In the genomic region with DNA sequence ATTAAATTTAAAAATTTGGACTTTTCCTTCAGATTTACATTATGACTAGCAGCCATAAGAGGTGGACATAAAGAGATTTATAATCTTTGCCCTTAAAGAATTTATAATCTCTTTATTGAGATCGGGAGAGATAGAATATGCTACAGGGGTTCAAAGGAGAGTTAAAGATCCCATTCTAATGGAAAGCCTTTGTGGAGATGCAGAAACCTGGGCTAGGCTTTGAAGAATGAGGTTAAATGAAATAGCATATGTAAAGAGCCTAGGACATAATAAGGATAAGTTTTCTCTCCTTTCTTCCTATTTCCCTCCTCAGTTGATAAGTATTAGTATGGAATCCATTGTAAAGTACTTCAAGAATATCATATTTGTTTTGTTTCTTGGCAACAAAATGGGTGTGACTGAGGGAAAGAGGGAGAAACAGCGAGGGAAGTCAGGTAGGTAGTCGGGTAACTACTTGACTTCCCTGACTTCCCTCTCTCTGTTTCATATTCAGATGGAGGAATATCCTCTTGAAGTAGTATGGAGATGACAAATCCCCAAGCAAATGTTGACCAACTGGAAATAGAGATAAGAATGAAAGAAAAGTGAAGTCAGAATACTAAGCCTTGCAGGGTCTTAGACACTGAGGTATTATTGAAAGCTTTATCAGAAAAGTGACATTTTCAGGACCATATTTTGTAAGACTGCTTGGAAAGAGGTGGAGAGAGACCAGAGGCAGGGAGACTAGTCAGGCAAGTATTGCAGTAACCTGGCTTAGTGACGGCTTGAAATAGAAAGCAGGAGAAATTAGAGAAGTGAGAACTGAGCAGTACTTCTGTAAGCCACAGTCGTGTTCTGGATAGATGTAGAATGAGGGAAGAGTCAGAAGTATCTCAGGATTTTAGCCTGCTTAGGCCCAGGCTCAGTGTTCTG, we compare ENCODE assay signal across 8 cellular contexts.
A peak's percentile ranks its signal among the peaks of the same experiment; 100 is the strongest.
DNase-seq lines count a peak whose midpoint lies in the region; ATAC-seq, FAIRE-seq and TF ChIP-seq lines count a peak whose summit lies in the region.

No MANE protein-coding gene starts in this region.

- peaks cover 55% of the 10 kb centered on the region for H3K4me1 Mint-ChIP-seq in GM23338
- peaks cover 8% of the 10 kb centered on the region for H3K4me1 Mint-ChIP-seq in activated naive CD8-positive, alpha-beta T cell treated with anti-CD3 and anti-CD28 coated beads, Interleukin-2, amount 50 U/mL, for 24 hours

- H3K4me1 ChIP-seq in GM23338 (ENCODE audit: insufficient read depth), result peaks cover 67% of the 10 kb centered on the region
- peaks cover 11% of the 10 kb centered on the region; the same call in 1 of the 2 replicates for H3K4me1 ChIP-seq in MM.1S (ENCODE audit: low read length)
- peaks cover 23 to 52% (median 43%) of the 10 kb centered on the region in 4 donors for H3K4me1 ChIP-seq in upper lobe of left lung

- H3F3A ChIP-seq in GM23338 (replicated peaks; ENCODE audit: low read depth) (no peaks in the 10 kb centered on the region), MM.1S (ENCODE audit: insufficient read depth, low read length) (no peaks in the 10 kb centered on the region)

- TF ChIP-seq CTCF in GM23338 (conservative IDR thresholded peaks at IDR 0.05; ENCODE audit: low read depth in 2 of 2), result no peak
- no peak for TF ChIP-seq CTCF in MM.1S (IDR thresholded peaks at IDR 0.05; ENCODE audit: low read length)
- TF ChIP-seq CTCF in upper lobe of left lung (IDR thresholded peaks at IDR 0.05), result no peak

- H3K9me3 ChIP-seq in MM.1S (replicated peaks; ENCODE audit: insufficient read depth, low read length), result no peaks in the 10 kb centered on the region
- no peaks in the 10 kb centered on the region for H3K9me3 ChIP-seq in upper lobe of left lung

- no peaks in the 10 kb centered on the region for H3K9me2 ChIP-seq in GM23338 (ENCODE audit: insufficient read depth)
- no peaks in the 10 kb centered on the region for H3K9me2 ChIP-seq in MM.1S (replicated peaks; ENCODE audit: insufficient read depth, low read length)

- H3K4me2 ChIP-seq in GM23338 (peak overlapping the region; percentile 65), MM.1S (ENCODE audit: low read depth, low read length) (no peak overlapping the region)

- peaks cover 3% of the 10 kb centered on the region for H3K27me3 Mint-ChIP-seq in GM23338 (ENCODE audit: insufficient read depth, low read depth, poor library complexity)
- H3K27me3 Mint-ChIP-seq in activated naive CD8-positive, alpha-beta T cell treated with anti-CD3 and anti-CD28 coated beads, Interleukin-2, amount 50 U/mL, for 24 hours, result no peaks in the 10 kb centered on the region

- TF ChIP-seq POLR2A in GM12892 (IDR thresholded peaks at IDR 0.05; ENCODE audit: low read depth, low read length), result no peak
- no peak for TF ChIP-seq POLR2A in upper lobe of left lung (IDR thresholded peaks at IDR 0.05)

- H3K79me2 ChIP-seq in GM23338 (replicated peaks; ENCODE audit: insufficient read depth), result peaks cover 13% of the 10 kb centered on the region; the same call in 1 of the 2 replicates
- no peaks in the 10 kb centered on the region for H3K79me2 ChIP-seq in MM.1S (ENCODE audit: low read length)

- FAIRE-seq in GM12892 (lab: Jason Lieb, UNC), result peak; percentile 92

- H3K9me3 Mint-ChIP-seq in GM23338, result no peaks in the 10 kb centered on the region
- H3K9me3 Mint-ChIP-seq in activated naive CD8-positive, alpha-beta T cell treated with anti-CD3 and anti-CD28 coated beads, Interleukin-2, amount 50 U/mL, for 24 hours, result no peaks in the 10 kb centered on the region

- H3K27ac Mint-ChIP-seq in GM23338, result peak overlapping the region; percentile 52
- H3K27ac Mint-ChIP-seq in activated naive CD8-positive, alpha-beta T cell treated with anti-CD3 and anti-CD28 coated beads, Interleukin-2, amount 50 U/mL, for 24 hours, result no peak overlapping the region

- H2AFZ ChIP-seq in GM23338 (no peak overlapping the region), MM.1S (ENCODE audit: low read length) (no peak overlapping the region)

- H3K9ac ChIP-seq in MM.1S (ENCODE audit: low read length), result no peak overlapping the region

- 46 to 54% methylated on average over 5 of the region's 5 CpGs for WGBS in upper lobe of left lung, 2 donors

- intact Hi-C loops in Right ventricle myocardium superior (cut with DNase I), result no loop called here

- H3K36me3 ChIP-seq in GM23338 (ENCODE audit: insufficient read depth) (no peaks in the 10 kb centered on the region), MM.1S (replicated peaks; ENCODE audit: insufficient read depth, low read length) (no peaks in the 10 kb centered on the region), upper lobe of left lung (no peaks in the 10 kb centered on the region)

- DNase-seq in GM12892 (ENCODE audit: insufficient read length) (no peak), GM23338 (ENCODE audit: low spot score) (peak; percentile 51), MM.1S (peak; percentile 13), Right ventricle myocardium superior (no peak), upper lobe of left lung (no peak), T-helper 9 cell (no peak), DMS114 treated with DMSO at 0.1 percent for 48 hours (lab: John Stamatoyannopoulos, UW; ENCODE audit: unreplicated experiment) (no peak)
- DNase-seq in activated naive CD8-positive, alpha-beta T cell treated with anti-CD3 and anti-CD28 coated beads, Interleukin-2, amount 50 U/mL, for 24 hours, result no peak

- TF ChIP-seq EP300 in upper lobe of left lung (IDR thresholded peaks at IDR 0.05), result no peak

- H4K20me1 ChIP-seq in GM23338 (replicated peaks; ENCODE audit: insufficient read depth) (no peaks in the 10 kb centered on the region), MM.1S (ENCODE audit: insufficient read depth, low read length) (no peaks in the 10 kb centered on the region)

- H3K27ac ChIP-seq in GM23338 (ENCODE audit: low read depth) (peak overlapping the region; percentile 84), MM.1S (ENCODE audit: low read length) (no peak overlapping the region), upper lobe of left lung (peak overlapping the region; percentile 8 to 53 (median 35))

- H3K27me3 ChIP-seq in GM23338 (ENCODE audit: insufficient read depth) (no peaks in the 10 kb centered on the region), MM.1S (replicated peaks; ENCODE audit: insufficient read depth, low read length) (no peaks in the 10 kb centered on the region), upper lobe of left lung (no peaks in the 10 kb centered on the region)

- ATAC-seq in GM23338 (peak; percentile 63), Right ventricle myocardium superior (ENCODE audit: poor library complexity) (peak; percentile 26), upper lobe of left lung (ENCODE audit: low FRiP score in 2 of 2) (peak; percentile 67 to 73)
- no peak for ATAC-seq in activated naive CD8-positive, alpha-beta T cell treated with anti-CD3 and anti-CD28 coated beads, Interleukin-2, amount 50 U/mL, for 24 hours

- H3K36me3 Mint-ChIP-seq in GM23338 (ENCODE audit: low read depth), result no peaks in the 10 kb centered on the region
- peaks cover 4% of the 10 kb centered on the region for H3K36me3 Mint-ChIP-seq in activated naive CD8-positive, alpha-beta T cell treated with anti-CD3 and anti-CD28 coated beads, Interleukin-2, amount 50 U/mL, for 24 hours (ENCODE audit: low read depth)

- peak overlapping the region; percentile 45 for H3K4me3 Mint-ChIP-seq in GM23338
- H3K4me3 Mint-ChIP-seq in activated naive CD8-positive, alpha-beta T cell treated with anti-CD3 and anti-CD28 coated beads, Interleukin-2, amount 50 U/mL, for 24 hours, result no peak overlapping the region

- H3K4me3 ChIP-seq in GM23338 (peak overlapping the region; percentile 9), MM.1S (ENCODE audit: low read length) (no peak overlapping the region), upper lobe of left lung (no peak overlapping the region)

TF ChIP-seq in GM23338, 12 proteins besides CTCF, POLR2A, EP300 and RAD21 (continues in another document):
- TF ChIP-seq REST (IDR thresholded peaks at IDR 0.05; ENCODE audit: unreplicated experiment), result no peak
- TF ChIP-seq, protein P1, sequence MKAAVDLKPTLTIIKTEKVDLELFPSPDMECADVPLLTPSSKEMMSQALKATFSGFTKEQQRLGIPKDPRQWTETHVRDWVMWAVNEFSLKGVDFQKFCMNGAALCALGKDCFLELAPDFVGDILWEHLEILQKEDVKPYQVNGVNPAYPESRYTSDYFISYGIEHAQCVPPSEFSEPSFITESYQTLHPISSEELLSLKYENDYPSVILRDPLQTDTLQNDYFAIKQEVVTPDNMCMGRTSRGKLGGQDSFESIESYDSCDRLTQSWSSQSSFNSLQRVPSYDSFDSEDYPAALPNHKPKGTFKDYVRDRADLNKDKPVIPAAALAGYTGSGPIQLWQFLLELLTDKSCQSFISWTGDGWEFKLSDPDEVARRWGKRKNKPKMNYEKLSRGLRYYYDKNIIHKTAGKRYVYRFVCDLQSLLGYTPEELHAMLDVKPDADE (IDR thresholded peaks at IDR 0.05), result no peak
- TF ChIP-seq ZNF114 (CRISPR knock-in tag; IDR thresholded peaks at IDR 0.05), result no peak
- TF ChIP-seq STAT1 (IDR thresholded peaks at IDR 0.05; ENCODE audit: unreplicated experiment), result no peak
- peak; percentile 45; the same call in 1 of the 2 replicates for TF ChIP-seq NANOG (IDR thresholded peaks at IDR 0.05; ENCODE audit: borderline replicate concordance)
- no peak for TF ChIP-seq EZH2 (IDR thresholded peaks at IDR 0.05; ENCODE audit: low read depth, unreplicated experiment)
- TF ChIP-seq POLR2AphosphoS5 (IDR thresholded peaks at IDR 0.05; ENCODE audit: low read depth), result no peak
- TF ChIP-seq JUNB (IDR thresholded peaks at IDR 0.05; ENCODE audit: unreplicated experiment), result no peak

Comparison
In these comparisons a context has a peak if more than half of its experiments do, and no peak if none do; other contexts are left out.
1. DNase-seq: peak in GM23338 (single experiment) and MM.1S (single experiment); none in GM12892 (single experiment), Right ventricle myocardium superior (single experiment), upper lobe of left lung (0 of 2), T-helper 9 cell (single experiment), DMS114 treated with DMSO at 0.1 percent for 48 hours (single experiment) and activated naive CD8-positive, alpha-beta T cell treated with anti-CD3 and anti-CD28 coated beads, Interleukin-2, amount 50 U/mL, for 24 hours (single experiment).